Comparison of ENCODE assay signal across 8 cellular contexts in genomic region chr4:70705146-70705855, GRCh38. TPM values are rescaled to one million over a fixed set of nuclear protein-coding genes. Genes with fewer than 3 reads are reported as not detected.
DNase-seq lines count a peak whose midpoint lies in the region; ATAC-seq and TF ChIP-seq lines count a peak whose summit lies in the region.

No MANE protein-coding gene starts in this region.

- H3K36me3 ChIP-seq in breast epithelium = no peaks in the 10 kb centered on the region
- no peaks in the 10 kb centered on the region for H3K36me3 ChIP-seq in spleen

- TF ChIP-seq CTCF in VCaP (conservative IDR thresholded peaks at IDR 0.05) = no peak
- no peak for TF ChIP-seq CTCF in breast epithelium (IDR thresholded peaks at IDR 0.05)
- TF ChIP-seq CTCF in spleen (IDR thresholded peaks at IDR 0.05 in 8 of 11, conservative IDR thresholded peaks at IDR 0.05 in 3 of 11) = peak in 1 of 11 experiments; percentile 19

- peak overlapping the region; percentile 86 to 92 (median 87) for H3K4me3 ChIP-seq in breast epithelium
- H3K4me3 ChIP-seq in spleen = peak overlapping the region; percentile 65 to 96 (median 76)

- H3K27me3 ChIP-seq in breast epithelium = no peaks in the 10 kb centered on the region
- H3K27me3 ChIP-seq in spleen (replicated peaks in 1 of 7) = no peaks in the 10 kb centered on the region

- H3K4me1 ChIP-seq in breast epithelium (no peaks in the 10 kb centered on the region), spleen (peaks cover 18 to 62% (median 36%) of the 10 kb centered on the region in 6 donors)

- ATAC-seq in HG02798 (IDR thresholded peaks at IDR 0.05; ENCODE audit: poor library complexity, unreplicated experiment) = peak; percentile 65

- H3K9me3 ChIP-seq in breast epithelium (no peaks in the 10 kb centered on the region), spleen (no peaks in the 10 kb centered on the region)

- intact Hi-C loops in breast epithelium (cut with DNase I; ENCODE audit: low total_unique reads) (no loop called here), spleen (cut with DNase I; ENCODE audit: low total_unique reads) (loop anchor here (10.0 kb wide), 1 partner anchor 130 kb away; the partner anchor contains the start of gene GRSF1)

- peak; percentile 33 for DNase-seq in NCI-H2029 (lab: John Stamatoyannopoulos, UW)
- DNase-seq in NCI-H2029 treated with DMSO at 0.1 percent for 48 hours (lab: John Stamatoyannopoulos, UW) = no peak
- DNase-seq in NCI-H146 treated with DMSO at 0.1 percent for 48 hours (lab: John Stamatoyannopoulos, UW; ENCODE audit: unreplicated experiment) = peak; percentile 61
- DNase-seq in breast epithelium (ENCODE audit: low spot score in 2 of 2) = peak; percentile 44 to 59
- peak; percentile 84 for DNase-seq in iPS-NIHi7 (ENCODE audit: extremely low spot score)
- peak; percentile 94 for DNase-seq in spleen

- H3K27ac ChIP-seq in VCaP (peak overlapping the region; percentile 98), breast epithelium (peak overlapping the region; percentile 94 to 98), spleen (peak overlapping the region; percentile 88 to 96 (median 94))

- 0 to 1% (median 0%) methylated on average over 17 to 84 of the region's 84 CpGs for WGBS in spleen, 5 donors

- no peak for TF ChIP-seq POLR2A in breast epithelium (IDR thresholded peaks at IDR 0.05)
- peak in 1 of 3 donors; percentile 27 for TF ChIP-seq POLR2A in spleen (IDR thresholded peaks at IDR 0.05)

RNA-seq across cellular contexts. Expression of gene RUFY3, which starts 16.5 kb away (rescaled TPM):
- 10 to 100 TPM; 60.0 to 95.9 (median 83.6) TPM for total RNA-seq in breast epithelium
- 10 to 100 TPM; 41.6 to 96.8 (median 88.3) TPM for total RNA-seq in spleen
- 10 to 100 TPM; 19.2 to 29.1 (median 23.3) TPM for polyA plus RNA-seq in spleen

RNA-seq across cellular contexts. Expression of gene UTP3, which starts 17.0 kb away (rescaled TPM):
- total RNA-seq in breast epithelium = 10 to 100 TPM; 18.9 to 22.0 (median 19.3) TPM
- 10 to 100 TPM; 29.0 to 45.1 (median 37.6) TPM for total RNA-seq in spleen
- polyA plus RNA-seq in spleen = 10 to 100 TPM; 37.3 to 51.3 (median 47.3) TPM

RNA-seq across cellular contexts. Expression of gene JCHAIN, which starts 39.0 kb away (rescaled TPM):
- total RNA-seq in breast epithelium (100 to 1,000 TPM in 2 of 3 donors, 10 to 100 TPM in 1; 10.1 to 700 (median 337) TPM), spleen (1,000 to 10,000 TPM in 1 of 7 donors, 100 to 1,000 TPM in 6; 185 to 1,125 (median 538) TPM)
- polyA plus RNA-seq in spleen = 100 to 1,000 TPM in 1 of 3 donors, 10 to 100 TPM in 2; 64.8 to 181 (median 96.9) TPM
